Comparison of ENCODE assay signal across 1 cellular context in genomic region chr14:35808658-35809563, GRCh38.
TF ChIP-seq lines count a peak whose summit lies in the region.

Gene RALGAPA1, minus strand, starts transcription at chr14:35809295. Its CDS starts 460 bp downstream, at chr14:35808835.

TF ChIP-seq in HEK293, 187 proteins besides CTCF, POLR2A, EP300 and RAD21 (continued from another document):
- TF ChIP-seq ZNF639 (tag by site-specific recombination; IDR thresholded peaks at IDR 0.05) (0 out of 2 replicates have a peak, but pooled peaks have one; percentile 37), ZNF335 (tag by site-specific recombination; conservative IDR thresholded peaks at IDR 0.05) (peak; percentile 57), ATF2 (tag by site-specific recombination; IDR thresholded peaks at IDR 0.05; ENCODE audit: low read depth) (peak; percentile 98), ZBTB20 (tag by site-specific recombination; IDR thresholded peaks at IDR 0.05) (peak; percentile 98)
